ENCODE assay signal across 9 cellular contexts in genomic region chr2:10300997-10301945, GRCh38. TPM values are rescaled to one million over a fixed set of nuclear protein-coding genes. Genes with fewer than 3 reads are reported as not detected.
DNase-seq lines count a peak whose midpoint lies in the region; ATAC-seq and TF ChIP-seq lines count a peak whose summit lies in the region.
"Had no signal": no experiment of that assay in that cellular context is flagged by ENCODE, and none has a peak within 500 bp of the region (broad histone marks: within the 10 kb centered on the region; RNA-seq: fewer than 3 reads in every experiment).

No MANE protein-coding gene starts in this region.

- H3K9ac ChIP-seq in OCI-LY1 (ENCODE audit: low read length): peak overlapping the region; percentile 63; the same call in 1 of the 2 replicates

- no peaks in the 10 kb centered on the region for H3K36me3 ChIP-seq in CD4-positive, CD25-positive, alpha-beta regulatory T cell (ENCODE audit: control insufficient read depth, insufficient read depth, low read length)
- no peaks in the 10 kb centered on the region; the same call in 1 of the 2 replicates for H3K36me3 ChIP-seq in OCI-LY1 (ENCODE audit: insufficient read depth, low read length)
- H3K36me3 ChIP-seq in HAP-1 (replicated peaks): no peaks in the 10 kb centered on the region

- H4K20me1 ChIP-seq in OCI-LY1 (ENCODE audit: insufficient read depth, low read length): no peaks in the 10 kb centered on the region

- H3K4me3 ChIP-seq in CD4-positive, CD25-positive, alpha-beta regulatory T cell (ENCODE audit: low read depth, low read length): no peak overlapping the region
- H3K4me3 ChIP-seq in OCI-LY1 (ENCODE audit: low read depth, low read length, poor library complexity, severe bottlenecking): peak overlapping the region; percentile 67
- H3K4me3 ChIP-seq in HAP-1: no peak overlapping the region; the same call in 1 of the 2 replicates

- in situ Hi-C loops in HAP-1 (cut with MboI; ENCODE audit: low sequenced_read_pairs): no loop called here

- peaks cover 58% of the 10 kb centered on the region for H3K4me1 ChIP-seq in CD4-positive, CD25-positive, alpha-beta regulatory T cell (ENCODE audit: control insufficient read depth, insufficient read depth, low read length, poor library complexity, severe bottlenecking)
- peaks cover 21% of the 10 kb centered on the region for H3K4me1 ChIP-seq in OCI-LY1 (ENCODE audit: insufficient read depth, low read length, severe bottlenecking)
- peaks cover 17% of the 10 kb centered on the region for H3K4me1 ChIP-seq in HAP-1

- peak overlapping the region; percentile 70 for H3K27ac ChIP-seq in CD4-positive, CD25-positive, alpha-beta regulatory T cell (ENCODE audit: insufficient read depth, low read length, poor library complexity, severe bottlenecking)
- H3K27ac ChIP-seq in OCI-LY1 (ENCODE audit: low read depth, low read length, poor library complexity, severe bottlenecking): no peak overlapping the region

- H3K9me3 ChIP-seq in CD4-positive, CD25-positive, alpha-beta regulatory T cell (ENCODE audit: control insufficient read depth in 2 of 2, low read length in 2 of 2): no peaks in the 10 kb centered on the region
- H3K9me3 ChIP-seq in OCI-LY1 (ENCODE audit: low read length): peaks cover 7% of the 10 kb centered on the region; the same call in 1 of the 2 replicates
- no peaks in the 10 kb centered on the region for H3K9me3 ChIP-seq in HAP-1

- H2AFZ ChIP-seq in OCI-LY1 (ENCODE audit: low read length): no peak overlapping the region

- H3K27me3 ChIP-seq in CD4-positive, CD25-positive, alpha-beta regulatory T cell (ENCODE audit: control insufficient read depth, insufficient read depth, low read length): no peaks in the 10 kb centered on the region
- H3K27me3 ChIP-seq in OCI-LY1 (ENCODE audit: insufficient read depth, low read length) (peaks cover 3% of the 10 kb centered on the region; the same call in 1 of the 2 replicates), HAP-1 (ENCODE audit: low read depth) (no peaks in the 10 kb centered on the region)

- H3K27ac Mint-ChIP-seq in CD4-positive, CD25-positive, alpha-beta regulatory T cell: peak overlapping the region; percentile 41 to 94 (median 92)
- peak overlapping the region; percentile 39 to 85 (median 67) for H3K27ac Mint-ChIP-seq in brain
- H3K27ac Mint-ChIP-seq in natural killer cell treated with Interleukin-12 subunit alpha and Interleukin-12 subunit beta and Interleukin-15 and Interleukin-18, amount 100 ng/mL, for 72 hours: peak overlapping the region in 1 of 2 donors; percentile 58

- no peak for ATAC-seq in CD4-positive, CD25-positive, alpha-beta regulatory T cell (ENCODE audit: low read depth in 2 of 2)
- ATAC-seq in natural killer cell treated with Interleukin-12 subunit alpha and Interleukin-12 subunit beta and Interleukin-15 and Interleukin-18, amount 100 ng/mL, for 72 hours: no peak
- ATAC-seq in GM18511 (IDR thresholded peaks at IDR 0.05; ENCODE audit: unreplicated experiment): no peak
- ATAC-seq in GM21619 (IDR thresholded peaks at IDR 0.05; ENCODE audit: unreplicated experiment): no peak

- peaks cover 8% of the 10 kb centered on the region for H3K27me3 Mint-ChIP-seq in CD4-positive, CD25-positive, alpha-beta regulatory T cell
- peaks cover 20% of the 10 kb centered on the region for H3K27me3 Mint-ChIP-seq in brain
- no peaks in the 10 kb centered on the region for H3K27me3 Mint-ChIP-seq in natural killer cell treated with Interleukin-12 subunit alpha and Interleukin-12 subunit beta and Interleukin-15 and Interleukin-18, amount 100 ng/mL, for 72 hours

- H3K4me1 Mint-ChIP-seq in CD4-positive, CD25-positive, alpha-beta regulatory T cell: peaks cover 7 to 63% (median 40%) of the 10 kb centered on the region in 4 donors
- peaks cover 37% of the 10 kb centered on the region for H3K4me1 Mint-ChIP-seq in brain
- H3K4me1 Mint-ChIP-seq in natural killer cell treated with Interleukin-12 subunit alpha and Interleukin-12 subunit beta and Interleukin-15 and Interleukin-18, amount 100 ng/mL, for 72 hours (ENCODE audit: low read depth in 2 of 2): peaks cover 35 to 37% of the 10 kb centered on the region in 2 donors

- H3F3A ChIP-seq in OCI-LY1 (ENCODE audit: insufficient read depth, low read length): no peaks in the 10 kb centered on the region

- H3K4me2 ChIP-seq in OCI-LY1 (ENCODE audit: low read length): peak overlapping the region; percentile 82

- H3K9me2 ChIP-seq in OCI-LY1 (ENCODE audit: low read depth, low read length): no peaks in the 10 kb centered on the region

- H3K9me3 Mint-ChIP-seq in CD4-positive, CD25-positive, alpha-beta regulatory T cell: no peaks in the 10 kb centered on the region
- H3K9me3 Mint-ChIP-seq in brain: peaks cover 2 to 18% (median 7%) of the 10 kb centered on the region in 5 experiments
- H3K9me3 Mint-ChIP-seq in natural killer cell treated with Interleukin-12 subunit alpha and Interleukin-12 subunit beta and Interleukin-15 and Interleukin-18, amount 100 ng/mL, for 72 hours: no peaks in the 10 kb centered on the region

- DNase-seq in CD4-positive, CD25-positive, alpha-beta regulatory T cell: peak in 2 of 3 donors; percentile 22 to 58
- DNase-seq in natural killer cell treated with Interleukin-12 subunit alpha and Interleukin-12 subunit beta and Interleukin-15 and Interleukin-18, amount 100 ng/mL, for 72 hours (ENCODE audit: low spot score): no peak
- DNase-seq in NK-92 (lab: John Stamatoyannopoulos, UW; ENCODE audit: unreplicated experiment): no peak
- no peak for DNase-seq in HAP-1 (ENCODE audit: low spot score in 2 of 2)
- DNase-seq: hippocampal formation had no signal

- TF ChIP-seq CTCF in OCI-LY1 (IDR thresholded peaks at IDR 0.05; ENCODE audit: low read length) (no peak), brain (conservative IDR thresholded peaks at IDR 0.05) (no peak)

- no peaks in the 10 kb centered on the region for H3K79me2 ChIP-seq in OCI-LY1 (ENCODE audit: insufficient read depth, low read length)

- no peaks in the 10 kb centered on the region for H3K36me3 Mint-ChIP-seq in CD4-positive, CD25-positive, alpha-beta regulatory T cell
- H3K36me3 Mint-ChIP-seq in brain: no peaks in the 10 kb centered on the region
- H3K36me3 Mint-ChIP-seq in natural killer cell treated with Interleukin-12 subunit alpha and Interleukin-12 subunit beta and Interleukin-15 and Interleukin-18, amount 100 ng/mL, for 72 hours: no peaks in the 10 kb centered on the region

- peak overlapping the region; percentile 83 to 89 (median 87) for H3K4me3 Mint-ChIP-seq in CD4-positive, CD25-positive, alpha-beta regulatory T cell
- H3K4me3 Mint-ChIP-seq in brain: peak overlapping the region; percentile 30 to 86 (median 72)
- peak overlapping the region; percentile 60 for H3K4me3 Mint-ChIP-seq in natural killer cell treated with Interleukin-12 subunit alpha and Interleukin-12 subunit beta and Interleukin-15 and Interleukin-18, amount 100 ng/mL, for 72 hours

RNA-seq across cellular contexts. Expression of gene HPCAL1, which starts 1.4 kb away (rescaled TPM):
- total RNA-seq in CD4-positive, CD25-positive, alpha-beta regulatory T cell: 33.8 TPM
- 10 to 100 TPM; 80.6 to 95.6 (median 87.7) TPM for polyA plus RNA-seq in CD4-positive, CD25-positive, alpha-beta regulatory T cell
- 85.6 TPM for polyA plus RNA-seq in brain (ENCODE audit: insufficient read depth, low read depth, low replicate concordance)
- total RNA-seq in natural killer cell treated with Interleukin-12 subunit alpha and Interleukin-12 subunit beta and Interleukin-15 and Interleukin-18, amount 100 ng/mL, for 72 hours: 10 to 100 TPM; 13.8 to 19.0 TPM

Comparison
In these comparisons a context has a peak if more than half of its experiments do, and no peak if none do; other contexts are left out.
1. DNase-seq: peak in CD4-positive, CD25-positive, alpha-beta regulatory T cell (2 of 3); none in natural killer cell treated with Interleukin-12 subunit alpha and Interleukin-12 subunit beta and Interleukin-15 and Interleukin-18, amount 100 ng/mL, for 72 hours (single experiment), NK-92 (single experiment) and HAP-1 (0 of 2).
2. Peak in every context shown above with its lines, with median percentiles within 50 percentile points of each other: H3K4me3 Mint-ChIP-seq.